Comparison of ENCODE assay signal across 26 cellular contexts in genomic region chr1:963746-964525, GRCh38. TPM values are rescaled to one million over a fixed set of nuclear protein-coding genes. Genes with fewer than 3 reads are reported as not detected.
"Had no signal": no experiment of that assay in that cellular context is flagged by ENCODE, and none has a peak within 500 bp of the region (broad histone marks: within the 10 kb centered on the region; RNA-seq: fewer than 3 reads in every experiment).

No MANE protein-coding gene starts in this region.

- ATAC-seq: activated CD8-positive, alpha-beta T cell treated with anti-CD3 and anti-CD28 coated beads, Interleukin-2, amount 10 ng/mL, durations not matched to agents 7 days and 5 days; Panc1 had no signal

- H3K4me1 Mint-ChIP-seq: activated naive CD4-positive, alpha-beta T cell treated with anti-CD3 and anti-CD28 coated beads, Interleukin-2, amount 50 U/mL, for 24 hours; brain; central memory CD8-positive, alpha-beta T cell had no signal

- H3K27me3 ChIP-seq: MG63 had no signal

- H3K27ac Mint-ChIP-seq: activated B cell treated with CpG ODN at 0.5 μM for 24 hours; activated CD8-positive, alpha-beta T cell treated with anti-CD3 and anti-CD28 coated beads, Interleukin-2, amount 10 ng/mL, durations not matched to agents 7 days and 5 days; activated naive CD4-positive, alpha-beta T cell treated with anti-CD3 and anti-CD28 coated beads, Interleukin-2, amount 50 U/mL, for 24 hours; brain; T-helper 1 cell treated with Interleukin-12 subunit alpha and Interleukin-12 subunit beta and Interleukin-4 antibody, amounts not matched to agents 30 μg/mL and 1 μg/mL, for 36 hours had no signal

- DNase-seq: activated B cell treated with CpG ODN at 0.5 μM for 24 hours; activated CD4-positive, alpha-beta T cell treated with anti-CD3 and anti-CD28 coated beads for 1 hour; activated CD4-positive, alpha-beta T cell treated with anti-CD3 and anti-CD28 coated beads, Interleukin-2, amount 50 U/mL, for 1 hour; activated CD8-positive, alpha-beta memory T cell treated with anti-CD3 and anti-CD28 coated beads, Interleukin-2, amount 50 U/mL, for 48 hours; activated CD8-positive, alpha-beta T cell treated with anti-CD3 and anti-CD28 coated beads, Interleukin-2, amount 10 ng/mL, durations not matched to agents 7 days and 5 days; activated effector memory CD4-positive, alpha-beta T cell treated with Interleukin-2 at 50 U/mL for 16 hours; activated naive CD4-positive, alpha-beta T cell; activated T-cell treated with anti-CD3 and anti-CD28 coated beads, Interleukin-2, amount 50 U/mL, for 1 hour; amygdala; MG63; MV-4-11; NCI-H1092 treated with DMSO at 0.1 percent for 48 hours; NCI-H1436; NCI-H1694 treated with DMSO at 0.1 percent for 48 hours; NCI-H2029 treated with DMSO at 0.1 percent for 48 hours; NCI-H510A treated with DMSO at 0.1 percent for 48 hours; NCI-H69; NK-92 treated with Interleukin-12 subunit alpha and Interleukin-12 subunit beta, amount 100 ng/mL, for 24 hours; OCI-M1; RPMI8226; SHP77 had no signal

- H3K9me3 Mint-ChIP-seq: activated B cell treated with CpG ODN at 0.5 μM for 24 hours; activated naive CD4-positive, alpha-beta T cell treated with anti-CD3 and anti-CD28 coated beads, Interleukin-2, amount 50 U/mL, for 24 hours; brain; central memory CD8-positive, alpha-beta T cell; T-helper 1 cell treated with Interleukin-12 subunit alpha and Interleukin-12 subunit beta and Interleukin-4 antibody, amounts not matched to agents 30 μg/mL and 1 μg/mL, for 36 hours had no signal

- H3K27me3 Mint-ChIP-seq: activated B cell treated with CpG ODN at 0.5 μM for 24 hours; central memory CD8-positive, alpha-beta T cell had no signal

- H3K4me3 ChIP-seq: MG63 had no signal

- H3K36me3 Mint-ChIP-seq: brain had no signal

- H3K4me3 Mint-ChIP-seq: activated B cell treated with CpG ODN at 0.5 μM for 24 hours; activated CD8-positive, alpha-beta T cell treated with anti-CD3 and anti-CD28 coated beads, Interleukin-2, amount 10 ng/mL, durations not matched to agents 7 days and 5 days; activated naive CD4-positive, alpha-beta T cell treated with anti-CD3 and anti-CD28 coated beads, Interleukin-2, amount 50 U/mL, for 24 hours had no signal

- H3K9me3 ChIP-seq: MG63 had no signal

RNA-seq across cellular contexts. Expression of gene PERM1, which starts 18.0 kb away (rescaled TPM):
- total RNA-seq: activated B cell treated with CpG ODN at 0.5 μM for 24 hours; activated CD8-positive, alpha-beta T cell treated with anti-CD3 and anti-CD28 coated beads, Interleukin-2, amount 10 ng/mL, durations not matched to agents 7 days and 5 days had no signal
